ENCODE assay signal across 1 cellular context in the genomic region with DNA sequence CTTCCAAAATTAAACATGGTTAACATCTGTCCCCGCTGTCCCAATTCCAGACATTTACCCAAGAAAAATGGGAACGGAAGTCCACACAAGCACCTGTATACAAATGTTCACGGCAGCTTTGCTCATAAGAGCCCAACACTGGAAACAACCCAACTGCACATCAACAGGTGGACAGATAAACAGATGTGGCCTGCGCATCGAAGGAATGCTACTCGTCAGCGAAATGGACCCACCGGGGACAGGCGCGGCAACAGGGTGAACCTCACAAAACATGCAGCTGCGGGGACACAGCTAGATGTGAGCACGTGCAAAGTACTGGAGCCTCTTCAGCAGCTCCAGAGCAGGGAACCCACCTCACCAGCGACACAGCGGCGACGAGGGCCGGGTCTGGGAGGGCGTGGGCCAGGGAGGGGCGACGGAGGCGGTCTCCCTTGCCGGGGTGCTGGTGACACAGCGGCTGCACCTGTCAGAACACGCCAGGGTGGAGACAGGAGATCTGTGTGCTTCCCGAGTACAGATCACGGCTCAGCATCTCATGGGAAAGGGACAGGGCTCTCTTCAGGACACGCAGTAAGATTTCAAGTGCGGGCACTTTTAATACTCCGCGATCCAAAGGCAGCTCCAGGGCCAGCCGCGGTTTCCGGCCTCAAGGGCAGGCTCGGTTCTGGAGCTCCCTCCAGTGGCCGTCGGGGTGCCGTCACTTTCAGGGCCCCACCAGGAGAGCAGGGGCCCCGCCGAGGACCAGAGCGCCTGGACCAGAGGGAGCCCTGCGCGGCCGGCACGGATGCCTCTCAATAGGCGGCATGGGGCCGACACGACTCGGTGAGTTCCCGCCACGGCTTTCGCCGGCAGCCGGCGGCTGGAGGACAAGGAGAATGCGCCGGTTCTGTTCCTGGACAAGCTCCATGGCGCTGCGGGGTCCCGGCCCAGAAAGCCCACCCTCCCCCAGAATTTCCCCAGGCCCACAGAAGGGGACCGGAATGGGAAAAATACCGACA.
A peak's percentile ranks its signal among the peaks of the same experiment; 100 is the strongest.
TF ChIP-seq lines count a peak whose summit lies in the region.

No MANE protein-coding gene starts in this region.

TF ChIP-seq in GM12878, 131 proteins besides CTCF, POLR2A, EP300 and RAD21 (continued from another document and continues in another):
- no peak for TF ChIP-seq E2F8 (IDR thresholded peaks at IDR 0.05; ENCODE audit: low read depth, partially characterized antibody)
- TF ChIP-seq, protein P1, sequence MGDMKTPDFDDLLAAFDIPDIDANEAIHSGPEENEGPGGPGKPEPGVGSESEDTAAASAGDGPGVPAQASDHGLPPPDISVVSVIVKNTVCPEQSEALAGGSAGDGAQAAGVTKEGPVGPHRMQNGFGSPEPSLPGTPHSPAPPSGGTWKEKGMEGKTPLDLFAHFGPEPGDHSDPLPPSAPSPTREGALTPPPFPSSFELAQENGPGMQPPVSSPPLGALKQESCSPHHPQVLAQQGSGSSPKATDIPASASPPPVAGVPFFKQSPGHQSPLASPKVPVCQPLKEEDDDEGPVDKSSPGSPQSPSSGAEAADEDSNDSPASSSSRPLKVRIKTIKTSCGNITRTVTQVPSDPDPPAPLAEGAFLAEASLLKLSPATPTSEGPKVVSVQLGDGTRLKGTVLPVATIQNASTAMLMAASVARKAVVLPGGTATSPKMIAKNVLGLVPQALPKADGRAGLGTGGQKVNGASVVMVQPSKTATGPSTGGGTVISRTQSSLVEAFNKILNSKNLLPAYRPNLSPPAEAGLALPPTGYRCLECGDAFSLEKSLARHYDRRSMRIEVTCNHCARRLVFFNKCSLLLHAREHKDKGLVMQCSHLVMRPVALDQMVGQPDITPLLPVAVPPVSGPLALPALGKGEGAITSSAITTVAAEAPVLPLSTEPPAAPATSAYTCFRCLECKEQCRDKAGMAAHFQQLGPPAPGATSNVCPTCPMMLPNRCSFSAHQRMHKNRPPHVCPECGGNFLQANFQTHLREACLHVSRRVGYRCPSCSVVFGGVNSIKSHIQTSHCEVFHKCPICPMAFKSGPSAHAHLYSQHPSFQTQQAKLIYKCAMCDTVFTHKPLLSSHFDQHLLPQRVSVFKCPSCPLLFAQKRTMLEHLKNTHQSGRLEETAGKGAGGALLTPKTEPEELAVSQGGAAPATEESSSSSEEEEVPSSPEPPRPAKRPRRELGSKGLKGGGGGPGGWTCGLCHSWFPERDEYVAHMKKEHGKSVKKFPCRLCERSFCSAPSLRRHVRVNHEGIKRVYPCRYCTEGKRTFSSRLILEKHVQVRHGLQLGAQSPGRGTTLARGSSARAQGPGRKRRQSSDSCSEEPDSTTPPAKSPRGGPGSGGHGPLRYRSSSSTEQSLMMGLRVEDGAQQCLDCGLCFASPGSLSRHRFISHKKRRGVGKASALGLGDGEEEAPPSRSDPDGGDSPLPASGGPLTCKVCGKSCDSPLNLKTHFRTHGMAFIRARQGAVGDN (IDR thresholded peaks at IDR 0.05): no peak; the same call in 1 of the 2 replicates
- no peak for TF ChIP-seq SREBF2 (IDR thresholded peaks at IDR 0.05; ENCODE audit: low read length)
- TF ChIP-seq ESRRA (IDR thresholded peaks at IDR 0.05; ENCODE audit: low read length): no peak
- TF ChIP-seq SMAD5 (IDR thresholded peaks at IDR 0.05; ENCODE audit: low read depth): no peak
- no peak for TF ChIP-seq NR2C1 (IDR thresholded peaks at IDR 0.05)
- TF ChIP-seq, protein P2, sequence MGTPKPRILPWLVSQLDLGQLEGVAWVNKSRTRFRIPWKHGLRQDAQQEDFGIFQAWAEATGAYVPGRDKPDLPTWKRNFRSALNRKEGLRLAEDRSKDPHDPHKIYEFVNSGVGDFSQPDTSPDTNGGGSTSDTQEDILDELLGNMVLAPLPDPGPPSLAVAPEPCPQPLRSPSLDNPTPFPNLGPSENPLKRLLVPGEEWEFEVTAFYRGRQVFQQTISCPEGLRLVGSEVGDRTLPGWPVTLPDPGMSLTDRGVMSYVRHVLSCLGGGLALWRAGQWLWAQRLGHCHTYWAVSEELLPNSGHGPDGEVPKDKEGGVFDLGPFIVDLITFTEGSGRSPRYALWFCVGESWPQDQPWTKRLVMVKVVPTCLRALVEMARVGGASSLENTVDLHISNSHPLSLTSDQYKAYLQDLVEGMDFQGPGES (IDR thresholded peaks at IDR 0.05): no peak
- no peak for TF ChIP-seq ZNF217 (IDR thresholded peaks at IDR 0.05)
- TF ChIP-seq PKNOX1 (IDR thresholded peaks at IDR 0.05): no peak
- TF ChIP-seq MXI1 (IDR thresholded peaks at IDR 0.05; ENCODE audit: low read depth, low read length): peak; percentile 42; the same call in 1 of the 2 replicates
- TF ChIP-seq LARP7 (IDR thresholded peaks at IDR 0.05): peak; percentile 40
- no peak for TF ChIP-seq CEBPB (IDR thresholded peaks at IDR 0.05; ENCODE audit: borderline replicate concordance in 1 of 2, low read depth in 2 of 2, low read length in 2 of 2)
- TF ChIP-seq BCL11A (IDR thresholded peaks at IDR 0.05; ENCODE audit: low read depth, low read length): no peak
- no peak for TF ChIP-seq ZBED1 (IDR thresholded peaks at IDR 0.05; ENCODE audit: borderline replicate concordance)
- TF ChIP-seq NKRF (conservative IDR thresholded peaks at IDR 0.05): peak; percentile 20; the same call in 1 of the 2 replicates
- no peak for TF ChIP-seq ZBTB11 (CRISPR knock-in tag; IDR thresholded peaks at IDR 0.05)
- no peak for TF ChIP-seq TCF3 (IDR thresholded peaks at IDR 0.05; ENCODE audit: borderline replicate concordance, insufficient read depth, low read depth, low read length)
- TF ChIP-seq FOXK2 (IDR thresholded peaks at IDR 0.05): no peak
- TF ChIP-seq USF2 (IDR thresholded peaks at IDR 0.05; ENCODE audit: borderline replicate concordance, low read depth, low read length): no peak
- no peak for TF ChIP-seq TCF7 (IDR thresholded peaks at IDR 0.05; ENCODE audit: borderline replicate concordance)
- TF ChIP-seq TCF12 (IDR thresholded peaks at IDR 0.05; ENCODE audit: low read depth, low read length): 0 out of 2 replicates have a peak, but pooled peaks have one; percentile 28
- no peak; the same call in 1 of the 2 replicates for TF ChIP-seq STAT1 (conservative IDR thresholded peaks at IDR 0.05)
- TF ChIP-seq EZH2 (IDR thresholded peaks at IDR 0.05; ENCODE audit: borderline replicate concordance, control insufficient read depth, low read depth, low read length): no peak
- 0 out of 2 replicates have a peak, but pooled peaks have one; percentile 44 for TF ChIP-seq POLR2AphosphoS5 (IDR thresholded peaks at IDR 0.05; ENCODE audit: low read length)
- TF ChIP-seq HDGF (IDR thresholded peaks at IDR 0.05): no peak
- no peak for TF ChIP-seq CEBPZ (IDR thresholded peaks at IDR 0.05; ENCODE audit: low read depth, low read length)
- no peak for TF ChIP-seq HDAC6 (IDR thresholded peaks at IDR 0.05; ENCODE audit: unreplicated experiment)
- peak; percentile 51; the same call in 1 of the 2 replicates for TF ChIP-seq DPF2 (IDR thresholded peaks at IDR 0.05)
